ENCODE assay signal across 1 cellular context in the genomic region with DNA sequence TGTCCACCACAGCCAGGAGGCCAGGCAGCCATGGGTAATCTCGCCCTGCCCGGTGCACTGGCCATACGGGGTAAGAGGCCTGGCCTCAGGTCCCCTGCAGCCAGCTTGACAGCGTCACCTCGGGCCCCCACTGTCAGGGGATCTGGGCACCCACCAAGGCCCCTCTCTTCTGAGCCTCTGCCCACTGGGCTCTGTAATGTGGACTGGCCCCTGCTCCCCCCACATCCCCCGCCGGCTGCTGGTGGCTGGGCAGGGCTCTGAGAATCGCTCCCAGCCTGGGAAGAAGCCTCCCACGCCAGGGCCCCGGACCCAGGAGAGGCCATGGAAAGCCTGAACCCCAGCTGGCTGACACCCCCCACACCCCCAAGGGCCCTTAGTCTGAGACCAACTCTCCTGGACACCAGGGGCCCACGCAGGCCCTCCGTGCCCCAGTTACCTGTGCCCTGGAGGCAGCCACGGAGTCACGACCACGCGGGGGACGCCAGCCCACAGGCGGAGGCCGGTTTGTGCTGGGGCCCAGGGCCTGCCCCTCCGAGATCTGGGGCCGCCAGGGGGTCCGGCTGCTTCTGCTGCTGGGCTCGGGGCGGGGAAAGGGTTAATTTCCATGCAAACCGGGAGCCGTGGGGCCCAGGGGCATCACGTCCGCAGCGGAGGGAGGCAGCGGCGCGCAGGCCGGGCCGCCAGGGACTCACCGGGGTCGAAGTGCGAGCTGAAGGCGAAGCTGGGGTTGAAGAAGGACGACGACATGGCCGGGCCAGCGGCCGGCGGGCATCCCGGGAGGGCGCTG.
TF ChIP-seq lines count a peak whose summit lies in the region.

A gene (plus strand): TSS at position 262 of the 787 bp plus-strand sequence. CDS start 15,720 bp downstream, outside the sequence.

TF ChIP-seq in IMR-90, 13 proteins besides CTCF, POLR2A, EP300 and RAD21 (continued from another document):
- TF ChIP-seq, protein P1, sequence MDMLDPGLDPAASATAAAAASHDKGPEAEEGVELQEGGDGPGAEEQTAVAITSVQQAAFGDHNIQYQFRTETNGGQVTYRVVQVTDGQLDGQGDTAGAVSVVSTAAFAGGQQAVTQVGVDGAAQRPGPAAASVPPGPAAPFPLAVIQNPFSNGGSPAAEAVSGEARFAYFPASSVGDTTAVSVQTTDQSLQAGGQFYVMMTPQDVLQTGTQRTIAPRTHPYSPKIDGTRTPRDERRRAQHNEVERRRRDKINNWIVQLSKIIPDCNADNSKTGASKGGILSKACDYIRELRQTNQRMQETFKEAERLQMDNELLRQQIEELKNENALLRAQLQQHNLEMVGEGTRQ (IDR thresholded peaks at IDR 0.05; ENCODE audit: low read depth, low read length) = no peak
- TF ChIP-seq CHD1 (IDR thresholded peaks at IDR 0.05; ENCODE audit: low read depth, low read length) = no peak
